ENCODE assay signal across 10 cellular contexts in the genomic region with DNA sequence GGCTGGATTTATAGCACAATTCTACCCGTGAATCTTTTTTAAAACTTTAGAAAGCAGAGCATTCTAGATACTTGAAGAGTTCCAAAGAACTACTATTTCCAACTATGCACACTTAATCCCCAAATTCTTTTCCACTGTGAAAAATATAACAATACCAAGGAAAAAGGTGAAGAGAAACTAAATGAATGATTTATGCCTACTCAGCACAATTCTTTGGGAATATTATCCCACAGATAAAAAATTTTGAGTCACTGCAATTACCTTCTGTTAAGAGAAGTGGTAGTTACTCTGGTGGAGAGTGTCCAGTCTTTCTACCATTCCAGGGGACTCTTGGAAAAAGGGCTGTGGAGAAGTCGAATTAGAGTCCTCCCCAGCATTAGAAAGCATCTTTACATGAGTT. TPM values are rescaled to one million over a fixed set of nuclear protein-coding genes. Genes with fewer than 3 reads are reported as not detected.
"Had no signal": no experiment of that assay in that cellular context is flagged by ENCODE, and none has a peak within 500 bp of the region (broad histone marks: within the 10 kb centered on the region; RNA-seq: fewer than 3 reads in every experiment).

No MANE protein-coding gene starts in this region.

- H3K4me2 ChIP-seq: GM23338, KMS-11 had no signal

- FAIRE-seq: HTR-8/SVneo had no signal

- DNase-seq: H7, HFFc6, Karpas-422, KBM-7 had no signal

- ATAC-seq: GM23338, HCT116 had no signal

- H3K4me1 ChIP-seq: HAP-1 had no signal

- H3K4me3 Mint-ChIP-seq: GM23338, HFFc6 had no signal

- H3K27ac ChIP-seq: KMS-11 had no signal

- H2AFZ ChIP-seq: GM23338 had no signal

- H3K9ac ChIP-seq: KMS-11 had no signal

- H3K36me3 ChIP-seq: HAP-1 had no signal

- H3K9me3 ChIP-seq: HAP-1 had no signal

- H3K9me3 Mint-ChIP-seq: GM23338, HFFc6 had no signal

- H3K4me1 Mint-ChIP-seq: GM23338 had no signal

- H3K4me3 ChIP-seq: GM23338, HAP-1 had no signal

- H3K27ac Mint-ChIP-seq: GM23338, HFFc6 had no signal

RNA-seq across cellular contexts. Expression of a gene that starts 39.2 kb away (rescaled TPM):
- total RNA-seq: HT-29 had no signal
